ENCODE assay signal across 16 cellular contexts in genomic region chr2:24994325-24994724, GRCh38.
"Had no signal": no experiment of that assay in that cellular context is flagged by ENCODE, and none has a peak within 500 bp of the region (broad histone marks: within the 10 kb centered on the region; RNA-seq: fewer than 3 reads in every experiment).

No MANE protein-coding gene starts in this region.

- H3K36me3 ChIP-seq: heart right ventricle, neutrophil had no signal

- H3K9me3 Mint-ChIP-seq: immature natural killer cell; naive thymus-derived CD8-positive, alpha-beta T cell; stimulated activated naive CD8-positive, alpha-beta T cell treated with anti-CD3 and anti-CD28 coated beads, Interleukin-15, amount 100 ng/mL, for 72 hours had no signal

- H3K27ac Mint-ChIP-seq: immature natural killer cell; naive thymus-derived CD8-positive, alpha-beta T cell; stimulated activated naive B cell treated with anti-CD40 and anti-IgM and Interleukin-4, amounts not matched to agents 10 μg/mL and 1 μg/mL and 100 μg/mL, for 72 hours; stimulated activated naive CD8-positive, alpha-beta T cell treated with anti-CD3 and anti-CD28 coated beads, Interleukin-15, amount 100 ng/mL, for 72 hours had no signal

- FAIRE-seq: endothelial cell of umbilical vein, frontal cortex, keratinocyte had no signal

- ATAC-seq: naive thymus-derived CD8-positive, alpha-beta T cell; sciatic nerve; stimulated activated naive B cell treated with anti-CD40 and anti-IgM and Interleukin-4, amounts not matched to agents 10 μg/mL and 1 μg/mL and 100 μg/mL, for 72 hours; stimulated activated naive CD8-positive, alpha-beta T cell treated with anti-CD3 and anti-CD28 coated beads, Interleukin-15, amount 100 ng/mL, for 72 hours had no signal

- H3K36me3 Mint-ChIP-seq: immature natural killer cell; naive thymus-derived CD8-positive, alpha-beta T cell; stimulated activated naive B cell treated with anti-CD40 and anti-IgM and Interleukin-4, amounts not matched to agents 10 μg/mL and 1 μg/mL and 100 μg/mL, for 72 hours had no signal

- H3K4me3 Mint-ChIP-seq: immature natural killer cell; naive thymus-derived CD8-positive, alpha-beta T cell; stimulated activated naive B cell treated with anti-CD40 and anti-IgM and Interleukin-4, amounts not matched to agents 10 μg/mL and 1 μg/mL and 100 μg/mL, for 72 hours; stimulated activated naive CD8-positive, alpha-beta T cell treated with anti-CD3 and anti-CD28 coated beads, Interleukin-15, amount 100 ng/mL, for 72 hours had no signal

- DNase-seq: erythroblast; heart right ventricle; immature natural killer cell; naive thymus-derived CD8-positive, alpha-beta T cell; posterior cingulate gyrus; stimulated activated CD4-positive, alpha-beta T cell treated with anti-CD3 and anti-CD28 coated beads, Interleukin-2, amount 100 ng/mL, for 24 hours; stimulated activated CD4-positive, alpha-beta T cell treated with anti-CD3 and anti-CD28 coated beads, Interleukin-4, amount 100 ng/mL, for 4 hours; stimulated activated naive B cell treated with anti-CD40 and anti-IgM and Interleukin-4, amounts not matched to agents 10 μg/mL and 1 μg/mL and 100 μg/mL, for 72 hours; stimulated activated naive CD8-positive, alpha-beta T cell treated with anti-CD3 and anti-CD28 coated beads, Interleukin-15, amount 100 ng/mL, for 72 hours; testis; trophoblast cell had no signal

- H3K4me3 ChIP-seq: heart right ventricle, testis had no signal

- H3K4me1 ChIP-seq: testis had no signal

- H3K4me1 Mint-ChIP-seq: immature natural killer cell; stimulated activated naive CD8-positive, alpha-beta T cell treated with anti-CD3 and anti-CD28 coated beads, Interleukin-15, amount 100 ng/mL, for 72 hours had no signal

- H3K27me3 ChIP-seq: heart right ventricle, testis had no signal

- H3K27ac ChIP-seq: neutrophil, testis had no signal

- H3K9me3 ChIP-seq: heart right ventricle, neutrophil, testis had no signal
